18 cellular contexts compared by ENCODE assay signal in the genomic region with DNA sequence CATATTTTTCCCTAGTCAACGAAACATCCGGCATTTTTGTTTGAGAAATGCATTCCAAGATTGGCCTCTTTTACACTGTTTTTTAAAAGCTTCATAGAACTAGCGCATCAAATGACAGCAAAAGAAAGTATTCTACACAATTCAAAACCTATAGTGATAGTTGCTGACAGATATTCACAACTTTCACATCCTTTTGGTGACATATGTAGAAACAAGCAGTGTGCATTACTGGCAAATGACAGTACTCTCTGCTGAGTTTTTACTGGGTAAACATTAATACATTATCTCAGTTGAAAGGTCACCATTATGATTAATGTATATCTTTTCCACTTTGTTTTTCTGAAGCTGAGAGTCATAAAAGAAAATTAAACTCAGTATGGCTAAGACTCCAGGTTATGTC.
A peak's percentile ranks its signal among the peaks of the same experiment; 100 is the strongest.
DNase-seq lines count a peak whose midpoint lies in the region; ATAC-seq, FAIRE-seq and TF ChIP-seq lines count a peak whose summit lies in the region.
"Had no signal": no experiment of that assay in that cellular context is flagged by ENCODE, and none has a peak within 500 bp of the region (broad histone marks: within the 10 kb centered on the region; RNA-seq: fewer than 3 reads in every experiment).

No MANE protein-coding gene starts in this region.

- H3K14ac ChIP-seq in neuronal stem cell (ENCODE audit: low read length) = no peak overlapping the region

- in situ Hi-C loops in GM12878 (cut with MboI) = no loop called here

- H4K8ac ChIP-seq in neuronal stem cell (ENCODE audit: low read depth, low read length) = no peak overlapping the region

- H2BK12ac ChIP-seq in neuronal stem cell (ENCODE audit: low read length) = no peak overlapping the region

- no peak overlapping the region for H3K4me3 ChIP-seq in GM12878
- H3K4me3 ChIP-seq in neuronal stem cell (ENCODE audit: low read length in 2 of 2) = no peak overlapping the region
- H3K4me3 ChIP-seq: GM23248 had no signal

- no peak overlapping the region for H3K23ac ChIP-seq in neuronal stem cell (ENCODE audit: low read depth, low read length, poor library complexity)

- H3K9me3 ChIP-seq in GM12878 (replicated peaks; ENCODE audit: control insufficient read depth, insufficient read depth, low read length) (no peaks in the 10 kb centered on the region), neuronal stem cell (replicated peaks in 1 of 2; ENCODE audit: control insufficient read depth in 2 of 2, insufficient read depth in 1 of 2, low read depth in 1 of 2, low read length in 2 of 2) (no peaks in the 10 kb centered on the region)

- DNase-seq in H54 (ENCODE audit: insufficient read length, low spot score) (no peak), NCI-H69 (lab: John Stamatoyannopoulos, UW) (peak; percentile 27), GM12878 (ENCODE audit: low read depth, low spot score) (no peak), neuronal stem cell (ENCODE audit: low spot score) (no peak)
- DNase-seq in activated effector memory CD4-positive, alpha-beta T cell treated with anti-CD3 and anti-CD28 coated beads, Interleukin-2, amount 50 U/mL, for 16 hours = no peak
- DNase-seq: C1 segment of cervical spinal cord; Calu3; CD4-positive, alpha-beta memory T cell; COR-L47; DMS153; DND-41; GM23248; H9 had no signal

- H3K4me1 ChIP-seq in GM12878 (ENCODE audit: control insufficient read depth, insufficient read depth, low read length) (no peaks in the 10 kb centered on the region), neuronal stem cell (ENCODE audit: control insufficient read depth in 2 of 2, insufficient read depth in 1 of 2, low read depth in 1 of 2, low read length in 2 of 2) (no peaks in the 10 kb centered on the region)

- no peak overlapping the region for H2BK120ac ChIP-seq in neuronal stem cell (ENCODE audit: low read depth, low read length)

- no peaks in the 10 kb centered on the region for H3K79me1 ChIP-seq in neuronal stem cell (ENCODE audit: low read depth, low read length)

- no peak for TF ChIP-seq RAD21 in GM12878 (IDR thresholded peaks at IDR 0.05; ENCODE audit: insufficient read depth, low read depth, low read length)

- WGBS in GM12878 (ENCODE audit: insufficient coverage, insufficient replicate concordance, low lambda C conversion rate, missing lambda C conversion rate) = 55% methylated on average over 3 of the region's 3 CpGs
- no CpG with 5 or more reads among the region's 3 CpGs for WGBS in neuronal stem cell (ENCODE audit: extremely low coverage in 2 of 2, insufficient read length in 2 of 2, insufficient replicate concordance in 1 of 2), 2 donors

- no peak overlapping the region for H2BK5ac ChIP-seq in neuronal stem cell (ENCODE audit: low read length)

- H2AK5ac ChIP-seq in neuronal stem cell (ENCODE audit: low read depth, low read length) = no peak overlapping the region

- POLR2A ChIA-PET in GM12878 (lab: Charles Lee) = no interaction called here

- FAIRE-seq in H54 (lab: Jason Lieb, UNC) (peak; percentile 58), GM12878 (lab: Jason Lieb, UNC) (no peak)
- FAIRE-seq: G401.6, GM19239, H1 had no signal

- SMC1A ChIA-PET in GM12878 (lab: Charles Lee; ENCODE audit: uncharacterized antibody, unreplicated experiment) = no interaction called here

- H3K27me3 ChIP-seq in GM12878 (replicated peaks in 1 of 2; ENCODE audit: control insufficient read depth in 2 of 2, insufficient read depth in 2 of 2, low read length in 1 of 2) (no peaks in the 10 kb centered on the region), neuronal stem cell (ENCODE audit: control insufficient read depth in 3 of 3, insufficient read depth in 3 of 3, low read depth in 1 of 3, low read length in 3 of 3) (no peaks in the 10 kb centered on the region)

- H3K36me3 ChIP-seq in GM12878 (ENCODE audit: control insufficient read depth in 2 of 2, insufficient read depth in 2 of 2, low read length in 1 of 2) = no peaks in the 10 kb centered on the region
- H3K36me3 ChIP-seq in neuronal stem cell (replicated peaks in 1 of 2; ENCODE audit: control insufficient read depth in 2 of 2, insufficient read depth in 2 of 2, low read length in 2 of 2) = no peaks in the 10 kb centered on the region

- peak; percentile 48 for ATAC-seq in GM12878
- no peak for ATAC-seq in HG03342 (IDR thresholded peaks at IDR 0.05; ENCODE audit: unreplicated experiment)
- ATAC-seq: HCT116 had no signal

- H3K4ac ChIP-seq in neuronal stem cell (ENCODE audit: low read length) = no peak overlapping the region

- H4K91ac ChIP-seq in neuronal stem cell (ENCODE audit: low read depth, low read length, poor library complexity) = no peak overlapping the region

- TF ChIP-seq EP300 in GM12878 (IDR thresholded peaks at IDR 0.05; ENCODE audit: borderline replicate concordance in 1 of 2, control insufficient read depth in 1 of 2, low read depth in 2 of 2, low read length in 2 of 2) = no peak

- no TSS peak for BruUV-seq in GM12878 (replicated peaks; lab: Mats Ljungman, UMichigan)

- RAD21 ChIA-PET in GM12878 (lab: Charles Lee; ENCODE audit: unreplicated experiment) = no interaction called here

- CTCF ChIA-PET in GM12878 (lab: Yijun Ruan, JAX) = no interaction called here

- no peaks in the 10 kb centered on the region for H4K20me1 ChIP-seq in GM12878 (ENCODE audit: control insufficient read depth, insufficient read depth)

- no peak overlapping the region for H3K18ac ChIP-seq in neuronal stem cell (ENCODE audit: low read length)

- intact Hi-C loops in GM12878 (cut with micrococcal nuclease; ENCODE audit: unreplicated experiment) = no loop called here

- no peak overlapping the region for H3K4me2 ChIP-seq in GM12878 (ENCODE audit: control insufficient read depth, insufficient read depth)
- H3K4me2 ChIP-seq in neuronal stem cell (ENCODE audit: insufficient read depth, low read length, poor library complexity, severe bottlenecking) = no peak overlapping the region

- H3K27ac ChIP-seq in GM12878 (ENCODE audit: control insufficient read depth, insufficient read depth) = no peak overlapping the region
- no peak overlapping the region for H3K27ac ChIP-seq in neuronal stem cell (replicated peaks; ENCODE audit: low read length)
- H3K27ac ChIP-seq: GM23248 had no signal

- no peak overlapping the region for H2BK15ac ChIP-seq in neuronal stem cell (ENCODE audit: low read length)

- H2AFZ ChIP-seq in GM12878 (ENCODE audit: control insufficient read depth, low read depth, low read length) (no peak overlapping the region), neuronal stem cell (ENCODE audit: low read length) (no peak overlapping the region)
- H2AFZ ChIP-seq: GM23248 had no signal

- no peaks in the 10 kb centered on the region for H3K79me2 ChIP-seq in GM12878 (ENCODE audit: control insufficient read depth, insufficient read depth, low read length)

- TF ChIP-seq CTCF in GM12878 (IDR thresholded peaks at IDR 0.05 in 2 of 3, conservative IDR thresholded peaks at IDR 0.05 in 1 of 3; ENCODE audit: control insufficient read depth in 2 of 3, extremely low read depth in 1 of 3, insufficient read depth in 1 of 3, low read depth in 3 of 3, low read length in 3 of 3) = no peak

- H3K9ac ChIP-seq in GM12878 (ENCODE audit: control insufficient read depth, insufficient read depth, low read length) (no peak overlapping the region), neuronal stem cell (ENCODE audit: low read depth, low read length, poor library complexity) (no peak overlapping the region)
- H3K9ac ChIP-seq: GM23248 had no signal

- no peak for TF ChIP-seq POLR2A in H54 (IDR thresholded peaks at IDR 0.05; ENCODE audit: low read depth, low read length)
- TF ChIP-seq POLR2A in GM12878 (IDR thresholded peaks at IDR 0.05; ENCODE audit: low read depth, low read length) = no peak

TF ChIP-seq in GM12878, 131 proteins besides CTCF, POLR2A, EP300 and RAD21 (continues in another document):
- TF ChIP-seq GATAD2B (conservative IDR thresholded peaks at IDR 0.05; ENCODE audit: low read depth) (no peak), TBL1XR1 (IDR thresholded peaks at IDR 0.05; ENCODE audit: low read depth, low read length) (no peak), JUNB (IDR thresholded peaks at IDR 0.05) (no peak), ATF7 (IDR thresholded peaks at IDR 0.05; ENCODE audit: low read depth) (no peak), CREB1 (IDR thresholded peaks at IDR 0.05; ENCODE audit: low read depth) (no peak), DPF2 (IDR thresholded peaks at IDR 0.05) (no peak)
- TF ChIP-seq, protein P1, sequence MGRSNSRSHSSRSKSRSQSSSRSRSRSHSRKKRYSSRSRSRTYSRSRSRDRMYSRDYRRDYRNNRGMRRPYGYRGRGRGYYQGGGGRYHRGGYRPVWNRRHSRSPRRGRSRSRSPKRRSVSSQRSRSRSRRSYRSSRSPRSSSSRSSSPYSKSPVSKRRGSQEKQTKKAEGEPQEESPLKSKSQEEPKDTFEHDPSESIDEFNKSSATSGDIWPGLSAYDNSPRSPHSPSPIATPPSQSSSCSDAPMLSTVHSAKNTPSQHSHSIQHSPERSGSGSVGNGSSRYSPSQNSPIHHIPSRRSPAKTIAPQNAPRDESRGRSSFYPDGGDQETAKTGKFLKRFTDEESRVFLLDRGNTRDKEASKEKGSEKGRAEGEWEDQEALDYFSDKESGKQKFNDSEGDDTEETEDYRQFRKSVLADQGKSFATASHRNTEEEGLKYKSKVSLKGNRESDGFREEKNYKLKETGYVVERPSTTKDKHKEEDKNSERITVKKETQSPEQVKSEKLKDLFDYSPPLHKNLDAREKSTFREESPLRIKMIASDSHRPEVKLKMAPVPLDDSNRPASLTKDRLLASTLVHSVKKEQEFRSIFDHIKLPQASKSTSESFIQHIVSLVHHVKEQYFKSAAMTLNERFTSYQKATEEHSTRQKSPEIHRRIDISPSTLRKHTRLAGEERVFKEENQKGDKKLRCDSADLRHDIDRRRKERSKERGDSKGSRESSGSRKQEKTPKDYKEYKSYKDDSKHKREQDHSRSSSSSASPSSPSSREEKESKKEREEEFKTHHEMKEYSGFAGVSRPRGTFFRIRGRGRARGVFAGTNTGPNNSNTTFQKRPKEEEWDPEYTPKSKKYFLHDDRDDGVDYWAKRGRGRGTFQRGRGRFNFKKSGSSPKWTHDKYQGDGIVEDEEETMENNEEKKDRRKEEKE (IDR thresholded peaks at IDR 0.05) = no peak
- TF ChIP-seq, protein P2, sequence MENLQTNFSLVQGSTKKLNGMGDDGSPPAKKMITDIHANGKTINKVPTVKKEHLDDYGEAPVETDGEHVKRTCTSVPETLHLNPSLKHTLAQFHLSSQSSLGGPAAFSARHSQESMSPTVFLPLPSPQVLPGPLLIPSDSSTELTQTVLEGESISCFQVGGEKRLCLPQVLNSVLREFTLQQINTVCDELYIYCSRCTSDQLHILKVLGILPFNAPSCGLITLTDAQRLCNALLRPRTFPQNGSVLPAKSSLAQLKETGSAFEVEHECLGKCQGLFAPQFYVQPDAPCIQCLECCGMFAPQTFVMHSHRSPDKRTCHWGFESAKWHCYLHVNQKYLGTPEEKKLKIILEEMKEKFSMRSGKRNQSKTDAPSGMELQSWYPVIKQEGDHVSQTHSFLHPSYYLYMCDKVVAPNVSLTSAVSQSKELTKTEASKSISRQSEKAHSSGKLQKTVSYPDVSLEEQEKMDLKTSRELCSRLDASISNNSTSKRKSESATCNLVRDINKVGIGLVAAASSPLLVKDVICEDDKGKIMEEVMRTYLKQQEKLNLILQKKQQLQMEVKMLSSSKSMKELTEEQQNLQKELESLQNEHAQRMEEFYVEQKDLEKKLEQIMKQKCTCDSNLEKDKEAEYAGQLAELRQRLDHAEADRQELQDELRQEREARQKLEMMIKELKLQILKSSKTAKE (IDR thresholded peaks at IDR 0.05; ENCODE audit: low read depth, poor library complexity, severe bottlenecking) = no peak
